In genomic region chr7:67019562-67020390, GRCh38 we compare ENCODE assay signal across 12 cellular contexts. TPM values are rescaled to one million over a fixed set of nuclear protein-coding genes. Genes with fewer than 3 reads are reported as not detected.
DNase-seq lines count a peak whose midpoint lies in the region; ATAC-seq lines count a peak whose summit lies in the region.
"Had no signal": no experiment of that assay in that cellular context is flagged by ENCODE, and none has a peak within 500 bp of the region (broad histone marks: within the 10 kb centered on the region; RNA-seq: fewer than 3 reads in every experiment).

No MANE protein-coding gene starts in this region.

- H3K27me3 Mint-ChIP-seq in activated naive CD8-positive, alpha-beta T cell treated with anti-CD3 and anti-CD28 coated beads, Interleukin-2, amount 10 ng/mL, durations not matched to agents 7 days and 5 days, result no peaks in the 10 kb centered on the region
- H3K27me3 Mint-ChIP-seq in activated naive CD8-positive, alpha-beta T cell treated with anti-CD3 and anti-CD28 coated beads, Interleukin-2, amount 50 U/mL, for 24 hours, result no peaks in the 10 kb centered on the region
- H3K27me3 Mint-ChIP-seq in activated T-helper 2 cell treated with anti-CD3 and anti-CD28 coated beads, Interferon-gamma antibody, Interleukin-2, Interleukin-4, amounts not matched to agents 10 μg/mL and 5 μg/mL and 100 μg/mL, durations not matched to agents 14 hours and 24 hours and 36 hours (ENCODE audit: low read depth), result no peaks in the 10 kb centered on the region
- H3K27me3 Mint-ChIP-seq: CD4-positive, alpha-beta memory T cell had no signal

- peak; percentile 84 for ATAC-seq in activated naive CD8-positive, alpha-beta T cell treated with anti-CD3 and anti-CD28 coated beads, Interleukin-2, amount 10 ng/mL, durations not matched to agents 7 days and 5 days (ENCODE audit: low read depth)
- ATAC-seq in activated naive CD8-positive, alpha-beta T cell treated with anti-CD3 and anti-CD28 coated beads, Interleukin-2, amount 50 U/mL, for 24 hours, result no peak
- no peak for ATAC-seq in HG03439 (IDR thresholded peaks at IDR 0.05; ENCODE audit: unreplicated experiment)

- H3K4me1 Mint-ChIP-seq in activated naive CD8-positive, alpha-beta T cell treated with anti-CD3 and anti-CD28 coated beads, Interleukin-2, amount 10 ng/mL, durations not matched to agents 7 days and 5 days, result peaks cover 8% of the 10 kb centered on the region
- H3K4me1 Mint-ChIP-seq in activated naive CD8-positive, alpha-beta T cell treated with anti-CD3 and anti-CD28 coated beads, Interleukin-2, amount 50 U/mL, for 24 hours, result peaks cover 4% of the 10 kb centered on the region
- peaks cover 12% of the 10 kb centered on the region for H3K4me1 Mint-ChIP-seq in activated T-helper 2 cell treated with anti-CD3 and anti-CD28 coated beads, Interferon-gamma antibody, Interleukin-2, Interleukin-4, amounts not matched to agents 10 μg/mL and 5 μg/mL and 100 μg/mL, durations not matched to agents 14 hours and 24 hours and 36 hours (ENCODE audit: low read depth)

- intact Hi-C loops in activated T-helper 2 cell treated with anti-CD3 and anti-CD28 coated beads, Interferon-gamma antibody, Interleukin-2, Interleukin-4, amounts not matched to agents 10 μg/mL and 5 μg/mL and 100 μg/mL, durations not matched to agents 14 hours and 24 hours and 36 hours (cut with micrococcal nuclease), result no loop called here

- no peaks in the 10 kb centered on the region for H3K9me3 Mint-ChIP-seq in activated naive CD8-positive, alpha-beta T cell treated with anti-CD3 and anti-CD28 coated beads, Interleukin-2, amount 10 ng/mL, durations not matched to agents 7 days and 5 days
- no peaks in the 10 kb centered on the region for H3K9me3 Mint-ChIP-seq in activated naive CD8-positive, alpha-beta T cell treated with anti-CD3 and anti-CD28 coated beads, Interleukin-2, amount 50 U/mL, for 24 hours
- no peaks in the 10 kb centered on the region for H3K9me3 Mint-ChIP-seq in activated T-helper 2 cell treated with anti-CD3 and anti-CD28 coated beads, Interferon-gamma antibody, Interleukin-2, Interleukin-4, amounts not matched to agents 10 μg/mL and 5 μg/mL and 100 μg/mL, durations not matched to agents 14 hours and 24 hours and 36 hours
- H3K9me3 Mint-ChIP-seq: CD4-positive, alpha-beta memory T cell; nephron progenitor cell had no signal

- peaks cover 33% of the 10 kb centered on the region for H3K36me3 Mint-ChIP-seq in activated naive CD8-positive, alpha-beta T cell treated with anti-CD3 and anti-CD28 coated beads, Interleukin-2, amount 10 ng/mL, durations not matched to agents 7 days and 5 days
- peaks cover 42% of the 10 kb centered on the region for H3K36me3 Mint-ChIP-seq in activated naive CD8-positive, alpha-beta T cell treated with anti-CD3 and anti-CD28 coated beads, Interleukin-2, amount 50 U/mL, for 24 hours (ENCODE audit: low read depth)
- H3K36me3 Mint-ChIP-seq in activated T-helper 2 cell treated with anti-CD3 and anti-CD28 coated beads, Interferon-gamma antibody, Interleukin-2, Interleukin-4, amounts not matched to agents 10 μg/mL and 5 μg/mL and 100 μg/mL, durations not matched to agents 14 hours and 24 hours and 36 hours (ENCODE audit: low read depth), result peaks cover 63% of the 10 kb centered on the region

- POLR2A ChIA-PET in activated naive CD8-positive, alpha-beta T cell treated with anti-CD3 and anti-CD28 coated beads, Interleukin-2, amount 10 ng/mL, durations not matched to agents 7 days and 5 days (lab: Charles Lee), result no interaction called here

- no peak overlapping the region for H3K4me3 Mint-ChIP-seq in activated naive CD8-positive, alpha-beta T cell treated with anti-CD3 and anti-CD28 coated beads, Interleukin-2, amount 10 ng/mL, durations not matched to agents 7 days and 5 days
- no peak overlapping the region for H3K4me3 Mint-ChIP-seq in activated naive CD8-positive, alpha-beta T cell treated with anti-CD3 and anti-CD28 coated beads, Interleukin-2, amount 50 U/mL, for 24 hours
- H3K4me3 Mint-ChIP-seq in activated T-helper 2 cell treated with anti-CD3 and anti-CD28 coated beads, Interferon-gamma antibody, Interleukin-2, Interleukin-4, amounts not matched to agents 10 μg/mL and 5 μg/mL and 100 μg/mL, durations not matched to agents 14 hours and 24 hours and 36 hours (ENCODE audit: low read depth), result no peak overlapping the region
- H3K4me3 Mint-ChIP-seq: CD4-positive, alpha-beta memory T cell; nephron progenitor cell had no signal

- H3K27ac Mint-ChIP-seq in activated naive CD8-positive, alpha-beta T cell treated with anti-CD3 and anti-CD28 coated beads, Interleukin-2, amount 10 ng/mL, durations not matched to agents 7 days and 5 days, result peak overlapping the region; percentile 54
- H3K27ac Mint-ChIP-seq in activated naive CD8-positive, alpha-beta T cell treated with anti-CD3 and anti-CD28 coated beads, Interleukin-2, amount 50 U/mL, for 24 hours, result no peak overlapping the region
- peak overlapping the region; percentile 85 for H3K27ac Mint-ChIP-seq in activated T-helper 2 cell treated with anti-CD3 and anti-CD28 coated beads, Interferon-gamma antibody, Interleukin-2, Interleukin-4, amounts not matched to agents 10 μg/mL and 5 μg/mL and 100 μg/mL, durations not matched to agents 14 hours and 24 hours and 36 hours
- H3K27ac Mint-ChIP-seq: nephron progenitor cell had no signal

- DNase-seq in activated naive CD8-positive, alpha-beta T cell treated with anti-CD3 and anti-CD28 coated beads, Interleukin-2, amount 10 ng/mL, durations not matched to agents 7 days and 5 days, result no peak
- no peak for DNase-seq in activated naive CD8-positive, alpha-beta T cell treated with anti-CD3 and anti-CD28 coated beads, Interleukin-2, amount 50 U/mL, for 24 hours
- peak; percentile 41 for DNase-seq in NCI-H2171 (lab: John Stamatoyannopoulos, UW)
- no peak for DNase-seq in activated T-helper 2 cell treated with anti-CD3 and anti-CD28 coated beads, Interferon-gamma antibody, Interleukin-2, Interleukin-4, amounts not matched to agents 10 μg/mL and 5 μg/mL and 100 μg/mL, durations not matched to agents 14 hours and 24 hours and 36 hours (ENCODE audit: low spot score)
- DNase-seq in superior temporal gyrus (ENCODE audit: extremely low spot score), result peak; percentile 38
- DNase-seq in middle frontal gyrus (ENCODE audit: extremely low spot score, low spot score), result no peak
- no peak for DNase-seq in LoVo (ENCODE audit: low spot score)
- DNase-seq: CD4-positive, alpha-beta memory T cell; head of caudate nucleus; NCI-H1436 treated with DMSO at 0.1 percent for 48 hours; nephron progenitor cell had no signal

RNA-seq across cellular contexts. Expression of gene TYW1, which starts 23.1 kb away (rescaled TPM):
- total RNA-seq in activated naive CD8-positive, alpha-beta T cell treated with anti-CD3 and anti-CD28 coated beads, Interleukin-2, amount 10 ng/mL, durations not matched to agents 7 days and 5 days, result 10 to 100 TPM; 15.5 to 17.1 TPM
- 17.7 and 20.6 TPM in 2 replicates for total RNA-seq in activated T-helper 2 cell treated with anti-CD3 and anti-CD28 coated beads, Interferon-gamma antibody, Interleukin-2, Interleukin-4, amounts not matched to agents 10 μg/mL and 5 μg/mL and 100 μg/mL, durations not matched to agents 14 hours and 24 hours and 36 hours

RNA-seq across cellular contexts. Expression of gene SBDS, which starts 24.4 kb away (rescaled TPM):
- total RNA-seq in activated naive CD8-positive, alpha-beta T cell treated with anti-CD3 and anti-CD28 coated beads, Interleukin-2, amount 10 ng/mL, durations not matched to agents 7 days and 5 days, result 10 to 100 TPM; 47.5 to 47.7 TPM
- 56.2 and 57.4 TPM in 2 replicates for total RNA-seq in activated T-helper 2 cell treated with anti-CD3 and anti-CD28 coated beads, Interferon-gamma antibody, Interleukin-2, Interleukin-4, amounts not matched to agents 10 μg/mL and 5 μg/mL and 100 μg/mL, durations not matched to agents 14 hours and 24 hours and 36 hours

Comparison
In these comparisons a context has a peak if more than half of its experiments do, and no peak if none do; other contexts are left out.
1. DNase-seq: peak in NCI-H2171 (single experiment) and superior temporal gyrus (single experiment); none in activated naive CD8-positive, alpha-beta T cell treated with anti-CD3 and anti-CD28 coated beads, Interleukin-2, amount 10 ng/mL, durations not matched to agents 7 days and 5 days (single experiment), activated naive CD8-positive, alpha-beta T cell treated with anti-CD3 and anti-CD28 coated beads, Interleukin-2, amount 50 U/mL, for 24 hours (single experiment), activated T-helper 2 cell treated with anti-CD3 and anti-CD28 coated beads, Interferon-gamma antibody, Interleukin-2, Interleukin-4, amounts not matched to agents 10 μg/mL and 5 μg/mL and 100 μg/mL, durations not matched to agents 14 hours and 24 hours and 36 hours (single experiment), middle frontal gyrus (single experiment) and LoVo (single experiment).